Comparison of ENCODE assay signal across 8 cellular contexts in genomic region chr15:31338879-31339557, GRCh38. TPM values are rescaled to one million over a fixed set of nuclear protein-coding genes. Genes with fewer than 3 reads are reported as not detected.
DNase-seq lines count a peak whose midpoint lies in the region; ATAC-seq, FAIRE-seq and TF ChIP-seq lines count a peak whose summit lies in the region.

No MANE protein-coding gene starts in this region.

- TF ChIP-seq EP300 in H1 (IDR thresholded peaks at IDR 0.05; ENCODE audit: borderline replicate concordance in 1 of 2, low read depth in 2 of 2, low read length in 2 of 2), result no peak

- peaks cover 31% of the 10 kb centered on the region for H3K79me1 ChIP-seq in H1 (ENCODE audit: low read depth, low read length)

- no peak overlapping the region for H4K91ac ChIP-seq in H1 (replicated peaks; ENCODE audit: insufficient read length, low read length)

- DNase-seq in BJ (ENCODE audit: low read depth) (peak; percentile 72), T-cell (peak in 1 of 34 experiments; percentile 27), H1 (ENCODE audit: low read depth in 1 of 2, low spot score in 2 of 2) (no peak), naive B cell (no peak), NOMO-1 (lab: John Stamatoyannopoulos, UW; ENCODE audit: unreplicated experiment in 2 of 2) (no peak)
- no peak for DNase-seq in central memory CD4-positive, alpha-beta T cell

- no peak overlapping the region for H2BK12ac ChIP-seq in H1 (ENCODE audit: low read depth, low read length)

- 0 out of 2 replicates have a peak overlapping the region, but pooled peaks have one; percentile 21 for H3K27ac ChIP-seq in H1 (ENCODE audit: low read depth, low read length)

- H3K4me1 Mint-ChIP-seq in T-cell (peaks cover 98 to 100% (median 99%) of the 10 kb centered on the region in 3 donors), naive B cell (peaks cover 83 to 100% (median 99%) of the 10 kb centered on the region in 3 donors)

- H4K8ac ChIP-seq in H1 (ENCODE audit: extremely low read depth, insufficient read depth, low read length), result no peak overlapping the region

- H3K9me3 ChIP-seq in H1 (ENCODE audit: insufficient read depth in 2 of 2, low read depth in 1 of 2, low read length in 1 of 2), result no peaks in the 10 kb centered on the region

- H3K27me3 Mint-ChIP-seq in T-cell, result no peaks in the 10 kb centered on the region
- no peaks in the 10 kb centered on the region for H3K27me3 Mint-ChIP-seq in naive B cell

- H3K36me3 ChIP-seq in BJ (ENCODE audit: control insufficient read depth, insufficient read depth, low read length) (no peaks in the 10 kb centered on the region; the same call in 1 of the 2 replicates), H1 (ENCODE audit: control insufficient read depth in 2 of 4, insufficient read depth in 4 of 4, low read length in 3 of 4) (no peaks in the 10 kb centered on the region)

- FAIRE-seq in H1 (lab: Jason Lieb, UNC), result no peak

- H3K14ac ChIP-seq in H1 (ENCODE audit: insufficient read length), result no peak overlapping the region

- H3K4me3 ChIP-seq in BJ (ENCODE audit: low read depth, low read length), result no peak overlapping the region
- no peak overlapping the region for H3K4me3 ChIP-seq in H1 (ENCODE audit: extremely low read depth in 1 of 4, insufficient read depth in 2 of 4, low read depth in 3 of 4, low read length in 4 of 4)

- peaks cover 0 to 15% (median under 1%) of the 10 kb centered on the region in 4 experiments; a peak in 4 of 7 replicates for H3K4me1 ChIP-seq in H1 (replicated peaks in 1 of 4; ENCODE audit: control insufficient read depth in 3 of 4, insufficient read depth in 4 of 4, low read length in 3 of 4)

- peaks cover 4 to 94% of the 10 kb centered on the region in 2 experiments; a peak in 3 of 4 replicates for H3K79me2 ChIP-seq in H1 (ENCODE audit: control insufficient read depth in 1 of 2, insufficient read depth in 2 of 2, low read length in 2 of 2)

- H3K23me2 ChIP-seq in H1 (ENCODE audit: low read depth, low read length), result no peaks in the 10 kb centered on the region

- H3K9me3 Mint-ChIP-seq in T-cell, result no peaks in the 10 kb centered on the region
- H3K9me3 Mint-ChIP-seq in naive B cell, result no peaks in the 10 kb centered on the region

- H3K18ac ChIP-seq in H1 (ENCODE audit: extremely low read depth, low read length), result no peak overlapping the region

- peaks cover 3% of the 10 kb centered on the region for H3K36me3 Mint-ChIP-seq in T-cell
- H3K36me3 Mint-ChIP-seq in naive B cell, result no peaks in the 10 kb centered on the region

- no peak overlapping the region for H2BK20ac ChIP-seq in H1 (ENCODE audit: low read length)

- WGBS in H1 (ENCODE audit: extremely low coverage in 1 of 2, insufficient coverage in 1 of 2, insufficient read length in 1 of 2, insufficient replicate concordance in 2 of 2, low coverage in 1 of 2, low lambda C conversion rate in 2 of 2, missing lambda C conversion rate in 1 of 2), 2 experiments, result 85% methylated on average over 9 of the region's 9 CpGs; no CpG with 5 or more reads in 1 of the 2 experiments

- H3K27me3 ChIP-seq in BJ (ENCODE audit: control insufficient read depth, insufficient read depth, low read length), result no peaks in the 10 kb centered on the region
- H3K27me3 ChIP-seq in H1 (replicated peaks in 1 of 4; ENCODE audit: control insufficient read depth in 3 of 4, extremely low read depth in 1 of 4, insufficient read depth in 3 of 4, low read length in 3 of 4), result no peaks in the 10 kb centered on the region

- H3K4ac ChIP-seq in H1 (replicated peaks; ENCODE audit: insufficient read length, low read depth, low read length), result no peak overlapping the region

- TF ChIP-seq RAD21 in H1 (IDR thresholded peaks at IDR 0.05 in 1 of 2, conservative IDR thresholded peaks at IDR 0.05 in 1 of 2; ENCODE audit: low read depth in 2 of 2, low read length in 2 of 2), result no peak

- H2BK120ac ChIP-seq in H1 (replicated peaks; ENCODE audit: low read depth, low read length), result no peak overlapping the region

- H3K9ac ChIP-seq in H1 (replicated peaks in 1 of 4; ENCODE audit: extremely low read depth in 1 of 4, low read depth in 3 of 4, low read length in 3 of 4), result no peak overlapping the region

- peaks cover 27 to 58% of the 10 kb centered on the region in 2 experiments for H4K20me1 ChIP-seq in H1 (replicated peaks in 1 of 2; ENCODE audit: control insufficient read depth in 1 of 2, insufficient read depth in 2 of 2, low read length in 2 of 2)

- no peak for TF ChIP-seq POLR2A in H1 (IDR thresholded peaks at IDR 0.05; ENCODE audit: control extremely low read depth in 1 of 2, low read depth in 2 of 2, low read length in 2 of 2)

- H2AK5ac ChIP-seq in H1 (ENCODE audit: low read depth, low read length), result no peak overlapping the region

- POLR2A ChIA-PET in BJ (lab: Charles Lee), result no interaction called here
- POLR2A ChIA-PET in T-cell (lab: Charles Lee), result interaction anchor here in 1 of 2 donors (0.5 kb wide), 1 partner anchor 21 kb away, joined by 3 read pairs; no protein-coding TSS in a partner anchor
- POLR2A ChIA-PET in H1 (lab: Charles Lee; ENCODE audit: partially characterized antibody), result interaction anchor here (1.3 kb wide), 1 partner anchor 18 kb away, joined by 3 read pairs; no protein-coding TSS in a partner anchor

- peak; percentile 55 for ATAC-seq in GM19023 (IDR thresholded peaks at IDR 0.05; ENCODE audit: unreplicated experiment)
- ATAC-seq in HG03439 (IDR thresholded peaks at IDR 0.05; ENCODE audit: unreplicated experiment), result peak; percentile 35
- peak in 3 of 4 experiments; percentile 11 to 18 (median 15) for ATAC-seq in T-cell (replicated peaks in 1 of 4)
- ATAC-seq in naive B cell (ENCODE audit: low read depth in 2 of 2), result no peak

- 0 out of 2 replicates have a peak overlapping the region, but pooled peaks have one; percentile 7 for H2BK5ac ChIP-seq in H1 (ENCODE audit: low read depth, low read length)

- no peak overlapping the region for H2AFZ ChIP-seq in H1 (ENCODE audit: low read length)

- H2BK15ac ChIP-seq in H1 (ENCODE audit: low read length), result no peak overlapping the region

- TF ChIP-seq CTCF in BJ (IDR thresholded peaks at IDR 0.05; ENCODE audit: insufficient read depth, low read depth, low read length), result no peak
- no peak for TF ChIP-seq CTCF in H1 (IDR thresholded peaks at IDR 0.05; ENCODE audit: control extremely low read depth in 1 of 3, insufficient read depth in 1 of 3, low read depth in 1 of 3, low read length in 3 of 3)

- no peak overlapping the region for H3K23ac ChIP-seq in H1 (ENCODE audit: insufficient read length)

- H3K4me2 ChIP-seq in H1 (ENCODE audit: insufficient read depth in 1 of 2, low read depth in 2 of 2, low read length in 2 of 2), result no peak overlapping the region

- H3K27ac Mint-ChIP-seq in T-cell (peak overlapping the region; percentile 96 to 98), naive B cell (peak overlapping the region; percentile 78 to 93 (median 86))

- no peak overlapping the region for H4K5ac ChIP-seq in H1 (ENCODE audit: insufficient read length, low read depth, low read length)

- H3K56ac ChIP-seq in H1 (replicated peaks; ENCODE audit: insufficient read length, low read depth, low read length), result no peak overlapping the region

- H3K4me3 Mint-ChIP-seq in T-cell (peak overlapping the region; percentile 28 to 94 (median 36)), naive B cell (peak overlapping the region; percentile 60 to 87 (median 78))

- CTCF ChIA-PET in BJ (lab: Yijun Ruan, JAX), result interaction anchor here (1.1 to 1.5 kb wide), 2 partner anchors 26 to 138 kb away, joined by 3 to 4 read pairs; no protein-coding TSS in a partner anchor
- CTCF ChIA-PET in T-cell (lab: Charles Lee), result interaction anchor here (0.6 to 1.0 kb wide), 2 partner anchors 18 to 59 kb away, joined by 3 read pairs; no protein-coding TSS in a partner anchor
- CTCF ChIA-PET in H1 (lab: Charles Lee; ENCODE audit: partially characterized antibody), result interaction anchor here (0.8 to 1.1 kb wide), 2 partner anchors 8 to 10 kb away, joined by 3 to 5 read pairs; no protein-coding TSS in a partner anchor

TF ChIP-seq in H1, 55 proteins besides CTCF, POLR2A, EP300 and RAD21:
- no peak for TF ChIP-seq BACH1 (IDR thresholded peaks at IDR 0.05; ENCODE audit: low read length)
- no peak for TF ChIP-seq RFX5 (IDR thresholded peaks at IDR 0.05; ENCODE audit: borderline replicate concordance, low read depth, low read length)
- TF ChIP-seq KDM4A (IDR thresholded peaks at IDR 0.05; ENCODE audit: low read depth, low read length, severe bottlenecking), result no peak
- TF ChIP-seq SP2 (IDR thresholded peaks at IDR 0.05; ENCODE audit: low read length), result no peak
- no peak for TF ChIP-seq ZNF274 (IDR thresholded peaks at IDR 0.05; ENCODE audit: borderline replicate concordance, extremely low read depth, low read length)
- TF ChIP-seq ATF2 (IDR thresholded peaks at IDR 0.05; ENCODE audit: low read length), result no peak
- no peak for TF ChIP-seq SIX5 (IDR thresholded peaks at IDR 0.05; ENCODE audit: low read depth, low read length)
- no peak for TF ChIP-seq SIRT6 (IDR thresholded peaks at IDR 0.05; ENCODE audit: low read length)

RNA-seq across cellular contexts. Expression of gene KLF13, which starts 12.4 kb away (rescaled TPM):
- 11.5 and 13.7 TPM in 2 replicates for polyA plus RNA-seq in BJ (2011; rRNA removed)
- 15.3 and 16.0 TPM in 2 replicates for polyA minus RNA-seq in BJ (2011; rRNA and poly(A)+ RNA removed)
- total RNA-seq in T-cell, result 100 to 1,000 TPM; 218 to 327 (median 288) TPM
- total RNA-seq in H1 (2021; fragmentation: NEBNext Ultra II Directional; extraction: Animal tissue kit (Norgen Biotek cat#: 25700)), result 32.4 and 33.4 TPM in 2 replicates
- polyA plus RNA-seq in H1 (2011; rRNA removed), result 15.7 and 18.3 TPM in 2 replicates
- 16.2 TPM for polyA plus RNA-seq in H1 (2011; cell fraction: cytosol; rRNA removed)
- 17.3 TPM for polyA plus RNA-seq in H1 (2011; cell fraction: nucleus; rRNA removed)
- 21.5 to 39.3 TPM (median 24.4 TPM) in 4 replicates for polyA plus RNA-seq in H1 (2012, experiment 1 of 2)
- polyA plus RNA-seq in H1 (2012, experiment 2 of 2), result 13.0 TPM
- polyA plus RNA-seq in H1 (2013, experiment 1 of 2), result 34.5 TPM
- polyA plus RNA-seq in H1 (2013, experiment 2 of 2), result 37.8 TPM
- polyA minus RNA-seq in H1 (2011; rRNA and poly(A)+ RNA removed), result 15.4 and 21.4 TPM in 2 replicates
- polyA minus RNA-seq in H1 (2011; cell fraction: cytosol; rRNA and poly(A)+ RNA removed), result 21.7 TPM
- polyA minus RNA-seq in H1 (2011; cell fraction: nucleus; rRNA and poly(A)+ RNA removed), result 10.9 TPM
- polyA plus RNA-seq in naive B cell (ENCODE audit: low read depth in 6 of 6), result 10 to 100 TPM; 16.6 to 58.8 (median 40.0) TPM

Comparison
In these comparisons a context has a peak if more than half of its experiments do, and no peak if none do; other contexts are left out.
1. ATAC-seq: peak in GM19023 (single experiment), HG03439 (single experiment) and T-cell (3 of 4); none in naive B cell (0 of 2).